Comparison of ENCODE assay signal across 1 cellular context in the genomic region with DNA sequence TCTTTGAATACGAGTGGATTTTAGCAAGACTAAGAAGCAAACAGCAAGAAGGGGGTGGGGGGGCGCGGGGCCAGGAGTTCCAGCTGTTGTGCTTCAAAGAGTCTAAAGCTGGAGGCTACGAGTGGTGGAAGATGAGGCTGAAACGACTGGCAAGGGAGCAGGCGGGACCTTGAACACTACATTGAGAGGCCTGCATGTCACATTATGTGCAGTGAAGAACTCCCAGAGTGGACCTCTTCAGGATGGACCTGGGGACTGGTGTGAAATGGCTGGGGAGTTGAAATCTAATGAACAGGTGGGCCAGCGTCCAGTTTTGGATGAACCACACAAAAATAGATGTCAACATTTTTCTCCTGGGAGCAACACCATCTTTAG.
TF ChIP-seq lines count a peak whose summit lies in the region.

No MANE protein-coding gene starts in this region.

TF ChIP-seq in GM12878, 131 proteins besides CTCF, POLR2A, EP300 and RAD21:
- TF ChIP-seq KAT2A (conservative IDR thresholded peaks at IDR 0.05; ENCODE audit: control insufficient read depth, low read depth, low read length), result no peak
